Comparison of ENCODE assay signal across 12 cellular contexts in genomic region chr13:113452942-113453901, GRCh38. TPM values are rescaled to one million over a fixed set of nuclear protein-coding genes. Genes with fewer than 3 reads are reported as not detected.
DNase-seq lines count a peak whose midpoint lies in the region; ATAC-seq and TF ChIP-seq lines count a peak whose summit lies in the region.
"Had no signal": no experiment of that assay in that cellular context is flagged by ENCODE, and none has a peak within 500 bp of the region (broad histone marks: within the 10 kb centered on the region; RNA-seq: fewer than 3 reads in every experiment).

Gene ADPRHL1, minus strand, starts transcription at chr13:113453488. Its CDS starts 51 bp downstream, at chr13:113453437.

- intact Hi-C loops in left ventricle myocardium superior (cut with micrococcal nuclease), result no loop called here

- no peaks in the 10 kb centered on the region for H3K27me3 ChIP-seq in thoracic aorta (replicated peaks; ENCODE audit: insufficient read depth)

- H3K4me1 ChIP-seq in thoracic aorta (ENCODE audit: control insufficient read depth in 1 of 2, low read depth in 2 of 2), result no peaks in the 10 kb centered on the region

- H3K27ac ChIP-seq in VCaP (peak within 1 kb of the TSS; percentile 60; the same call in 1 of the 2 replicates), thoracic aorta (no peak within 1 kb of the TSS)

- no peak for TF ChIP-seq CTCF in VCaP (conservative IDR thresholded peaks at IDR 0.05)
- no peak for TF ChIP-seq CTCF in thoracic aorta (IDR thresholded peaks at IDR 0.05)

- H3K4me3 ChIP-seq in thoracic aorta, result no peak within 1 kb of the TSS
- H3K4me3 ChIP-seq: skin epidermis had no signal

- H3K9me3 ChIP-seq in thoracic aorta, result no peaks in the 10 kb centered on the region

- H3K36me3 ChIP-seq in thoracic aorta, result peaks cover 13% of the 10 kb centered on the region

- DNase-seq in NCI-H82 (lab: John Stamatoyannopoulos, UW) (peak; percentile 47), NCI-H82 treated with DMSO at 0.1 percent for 48 hours (lab: John Stamatoyannopoulos, UW; ENCODE audit: unreplicated experiment) (no peak), left ventricle myocardium superior (peak; percentile 76), thoracic aorta (ENCODE audit: low spot score) (no peak), NCI-H128 (lab: John Stamatoyannopoulos, UW; ENCODE audit: unreplicated experiment) (no peak)
- DNase-seq: activated CD4-positive, alpha-beta T cell treated with anti-CD3 and anti-CD28 coated beads for 1 hour; activated naive CD4-positive, alpha-beta T cell treated with anti-CD3 and anti-CD28 coated beads, Interleukin-2, amount 10 ng/mL, durations not matched to agents 7 days and 5 days; mesendoderm had no signal

- peak; percentile 78 for ATAC-seq in left ventricle myocardium superior
- no peak for ATAC-seq in thoracic aorta (ENCODE audit: insufficient number of reproducible peaks, low FRiP score, low read depth)
- no peak for ATAC-seq in GM21526 (IDR thresholded peaks at IDR 0.05; ENCODE audit: low FRiP score, unreplicated experiment)
- ATAC-seq in HG02759 (IDR thresholded peaks at IDR 0.05; ENCODE audit: unreplicated experiment), result no peak

RNA-seq across cellular contexts. Expression of gene ADPRHL1, which starts in this region (rescaled TPM):
- total RNA-seq in left ventricle myocardium superior (442 TPM), thoracic aorta (10 to 100 TPM; 11.8 to 12.6 TPM)

Comparison
In these comparisons a context has a peak if more than half of its experiments do, and no peak if none do; other contexts are left out.
1. RNA of gene ADPRHL1 (total RNA-seq): 442 TPM in left ventricle myocardium superior (single experiment); 11.8 to 12.6 TPM in thoracic aorta; every median in the first group is over 10 times any median in the second.
2. DNase-seq: peak in NCI-H82 (single experiment) and left ventricle myocardium superior (single experiment); none in NCI-H82 treated with DMSO at 0.1 percent for 48 hours (single experiment), thoracic aorta (single experiment) and NCI-H128 (single experiment).